28 cellular contexts compared by ENCODE assay signal in the genomic region with DNA sequence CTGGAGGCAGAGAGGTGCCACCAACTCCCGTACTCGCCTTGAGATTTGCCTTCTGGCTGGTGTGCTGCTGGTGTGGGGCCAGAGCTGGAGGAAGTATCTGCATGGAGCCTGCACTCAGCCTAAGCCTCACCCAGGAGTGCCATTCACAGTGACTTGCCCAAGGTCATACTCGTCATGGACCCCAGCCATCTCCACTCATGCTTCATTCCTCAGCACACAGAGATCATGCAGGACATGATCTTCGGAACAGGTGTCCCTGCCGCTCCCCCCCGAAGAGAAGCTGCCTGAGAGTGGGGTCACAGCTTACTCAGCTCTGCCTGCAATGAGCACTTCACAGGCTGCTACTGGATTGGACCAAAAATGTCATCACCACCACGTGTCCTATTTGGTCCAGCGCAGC.
"Had no signal": no experiment of that assay in that cellular context is flagged by ENCODE, and none has a peak within 500 bp of the region (broad histone marks: within the 10 kb centered on the region; RNA-seq: fewer than 3 reads in every experiment).

No MANE protein-coding gene starts in this region.

- H3K4me3 Mint-ChIP-seq: activated CD4-positive, alpha-beta T cell treated with anti-CD3 and anti-CD28 coated beads for 36 hours; activated CD4-positive, alpha-beta T cell treated with anti-CD3 and anti-CD28 coated beads, Interleukin-2, amount 10 ng/mL, durations not matched to agents 7 days and 5 days; activated CD8-positive, alpha-beta T cell treated with anti-CD3 and anti-CD28 coated beads, Interleukin-2, amount 10 ng/mL, durations not matched to agents 7 days and 5 days; activated naive CD4-positive, alpha-beta T cell treated with anti-CD3 and anti-CD28 coated beads, Interleukin-2, amount 50 U/mL, for 24 hours; activated naive CD8-positive, alpha-beta T cell treated with anti-CD3 and anti-CD28 coated beads, Interleukin-2, amount 10 ng/mL, durations not matched to agents 7 days and 5 days; activated T-cell treated with anti-CD3 and anti-CD28 coated beads, Interleukin-2, amount 50 U/mL, for 24 hours had no signal

- H3K27ac ChIP-seq: ascending aorta, body of pancreas had no signal

- H3K9me3 ChIP-seq: ascending aorta, body of pancreas, MG63 had no signal

- H3K36me3 ChIP-seq: ascending aorta, MG63 had no signal

- H3K4me1 Mint-ChIP-seq: activated CD4-positive, alpha-beta T cell treated with anti-CD3 and anti-CD28 coated beads for 36 hours; activated CD4-positive, alpha-beta T cell treated with anti-CD3 and anti-CD28 coated beads, Interleukin-2, amount 10 ng/mL, durations not matched to agents 7 days and 5 days; activated naive CD4-positive, alpha-beta T cell treated with anti-CD3 and anti-CD28 coated beads, Interleukin-2, amount 50 U/mL, for 24 hours; activated naive CD8-positive, alpha-beta T cell treated with anti-CD3 and anti-CD28 coated beads, Interleukin-2, amount 10 ng/mL, durations not matched to agents 7 days and 5 days had no signal

- H3K36me3 Mint-ChIP-seq: activated naive CD4-positive, alpha-beta T cell treated with anti-CD3 and anti-CD28 coated beads, Interleukin-2, amount 50 U/mL, for 24 hours; activated naive CD8-positive, alpha-beta T cell treated with anti-CD3 and anti-CD28 coated beads, Interleukin-2, amount 10 ng/mL, durations not matched to agents 7 days and 5 days had no signal

- H3K27me3 ChIP-seq: ascending aorta, body of pancreas, MG63 had no signal

- H3K4me3 ChIP-seq: ascending aorta, body of pancreas, MG63 had no signal

- H3K4me1 ChIP-seq: ascending aorta had no signal

- H3K27ac Mint-ChIP-seq: activated CD4-positive, alpha-beta T cell treated with anti-CD3 and anti-CD28 coated beads for 36 hours; activated CD4-positive, alpha-beta T cell treated with anti-CD3 and anti-CD28 coated beads, Interleukin-2, amount 10 ng/mL, durations not matched to agents 7 days and 5 days; activated CD8-positive, alpha-beta T cell treated with anti-CD3 and anti-CD28 coated beads, Interleukin-2, amount 10 ng/mL, durations not matched to agents 7 days and 5 days; activated naive CD4-positive, alpha-beta T cell treated with anti-CD3 and anti-CD28 coated beads, Interleukin-2, amount 50 U/mL, for 24 hours; activated naive CD8-positive, alpha-beta T cell treated with anti-CD3 and anti-CD28 coated beads, Interleukin-2, amount 10 ng/mL, durations not matched to agents 7 days and 5 days; activated T-cell treated with anti-CD3 and anti-CD28 coated beads, Interleukin-2, amount 50 U/mL, for 24 hours; activated T-helper 2 cell treated with anti-CD3 and anti-CD28 coated beads, Interferon-gamma antibody, Interleukin-2, Interleukin-4, amounts not matched to agents 10 μg/mL and 5 μg/mL and 100 μg/mL, durations not matched to agents 14 hours and 24 hours and 36 hours had no signal

- DNase-seq: activated CD4-positive, alpha-beta T cell treated with anti-CD3 and anti-CD28 coated beads for 36 hours; activated CD4-positive, alpha-beta T cell treated with anti-CD3 and anti-CD28 coated beads, Interleukin-2, amount 10 ng/mL, durations not matched to agents 7 days and 5 days; activated CD4-positive, alpha-beta T cell treated with anti-CD3 and anti-CD28 coated beads, Interleukin-2, amount 50 U/mL, for 48 hours; activated CD8-positive, alpha-beta T cell treated with anti-CD3 and anti-CD28 coated beads, Interleukin-2, amount 10 ng/mL, durations not matched to agents 7 days and 5 days; activated gamma-delta T cell; activated naive CD4-positive, alpha-beta T cell treated with Interleukin-2 at 50 U/mL for 16 hours; activated naive CD8-positive, alpha-beta T cell treated with anti-CD3 and anti-CD28 coated beads, Interleukin-2, amount 10 ng/mL, durations not matched to agents 7 days and 5 days; activated T-cell treated with anti-CD3 and anti-CD28 coated beads, Interleukin-2, amount 50 U/mL, for 24 hours; amygdala; caudate nucleus; Kasumi-1; KG1; MG63; NCI-H1048; NCI-H1436 treated with DMSO at 0.1 percent for 48 hours; NCI-H1694 treated with DMSO at 0.1 percent for 48 hours; NCI-H2029; NCI-H345; NCI-H524 treated with DMSO at 0.1 percent for 48 hours; RPMI8226; SW 1271; T-helper 1 cell; T-helper 2 cell; T-helper 9 cell had no signal

- H3K27me3 Mint-ChIP-seq: activated CD4-positive, alpha-beta T cell treated with anti-CD3 and anti-CD28 coated beads for 36 hours; activated CD4-positive, alpha-beta T cell treated with anti-CD3 and anti-CD28 coated beads, Interleukin-2, amount 10 ng/mL, durations not matched to agents 7 days and 5 days; activated naive CD4-positive, alpha-beta T cell treated with anti-CD3 and anti-CD28 coated beads, Interleukin-2, amount 50 U/mL, for 24 hours; activated naive CD8-positive, alpha-beta T cell treated with anti-CD3 and anti-CD28 coated beads, Interleukin-2, amount 10 ng/mL, durations not matched to agents 7 days and 5 days; activated T-cell treated with anti-CD3 and anti-CD28 coated beads, Interleukin-2, amount 50 U/mL, for 24 hours had no signal

- H3K9me3 Mint-ChIP-seq: activated CD4-positive, alpha-beta T cell treated with anti-CD3 and anti-CD28 coated beads, Interleukin-2, amount 10 ng/mL, durations not matched to agents 7 days and 5 days; activated naive CD4-positive, alpha-beta T cell treated with anti-CD3 and anti-CD28 coated beads, Interleukin-2, amount 50 U/mL, for 24 hours; activated naive CD8-positive, alpha-beta T cell treated with anti-CD3 and anti-CD28 coated beads, Interleukin-2, amount 10 ng/mL, durations not matched to agents 7 days and 5 days; activated T-cell treated with anti-CD3 and anti-CD28 coated beads, Interleukin-2, amount 50 U/mL, for 24 hours; activated T-helper 2 cell treated with anti-CD3 and anti-CD28 coated beads, Interferon-gamma antibody, Interleukin-2, Interleukin-4, amounts not matched to agents 10 μg/mL and 5 μg/mL and 100 μg/mL, durations not matched to agents 14 hours and 24 hours and 36 hours had no signal
